2 cellular contexts compared by ENCODE assay signal in the genomic region with DNA sequence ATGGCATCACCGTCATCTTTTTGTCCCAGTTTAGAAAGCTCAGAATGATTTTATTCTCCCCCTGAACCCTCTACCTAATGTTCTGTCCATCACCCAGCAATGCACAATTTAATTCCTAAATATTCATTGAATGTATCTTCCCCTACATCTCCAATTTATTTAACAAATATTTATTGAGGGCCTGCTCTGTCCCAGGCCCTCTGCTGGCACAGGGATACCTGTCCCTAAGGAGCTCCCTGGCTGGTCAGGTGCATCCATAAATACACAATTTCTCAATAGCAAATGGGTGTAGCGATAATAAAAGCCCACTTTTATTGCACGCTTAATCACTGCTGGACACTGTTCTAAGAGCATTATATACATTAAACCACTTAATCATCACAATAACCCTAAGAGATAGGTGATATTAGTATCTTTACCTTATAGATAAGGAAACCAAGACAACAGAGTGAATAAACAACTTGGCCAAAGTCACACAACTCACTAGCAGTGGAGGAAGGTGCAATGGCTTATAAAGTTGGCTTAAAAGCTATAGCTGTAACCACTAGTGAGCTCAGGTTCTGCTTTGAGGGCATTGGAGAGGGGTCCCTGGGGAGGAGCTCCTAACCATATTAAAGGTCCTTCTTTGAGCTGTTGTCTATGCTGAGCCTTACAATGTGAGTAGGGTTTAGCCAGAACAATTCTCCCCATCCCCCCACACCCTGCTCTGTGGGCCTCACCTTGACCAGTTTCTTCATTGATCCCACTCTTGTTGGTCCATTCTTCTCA.
TF ChIP-seq lines count a peak whose summit lies in the region.

No MANE protein-coding gene starts in this region.

TF ChIP-seq in SK-N-SH, 30 proteins besides CTCF, POLR2A, EP300 and RAD21 (continued from another document):
- TF ChIP-seq, protein P1, sequence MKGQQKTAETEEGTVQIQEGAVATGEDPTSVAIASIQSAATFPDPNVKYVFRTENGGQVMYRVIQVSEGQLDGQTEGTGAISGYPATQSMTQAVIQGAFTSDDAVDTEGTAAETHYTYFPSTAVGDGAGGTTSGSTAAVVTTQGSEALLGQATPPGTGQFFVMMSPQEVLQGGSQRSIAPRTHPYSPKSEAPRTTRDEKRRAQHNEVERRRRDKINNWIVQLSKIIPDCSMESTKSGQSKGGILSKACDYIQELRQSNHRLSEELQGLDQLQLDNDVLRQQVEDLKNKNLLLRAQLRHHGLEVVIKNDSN (IDR thresholded peaks at IDR 0.05; ENCODE audit: borderline replicate concordance, low read depth) = no peak
- TF ChIP-seq FOSL2 (IDR thresholded peaks at IDR 0.05; ENCODE audit: borderline replicate concordance, low read depth) (no peak), SIN3A (IDR thresholded peaks at IDR 0.05; ENCODE audit: borderline replicate concordance, low read depth, low read length) (no peak), GATA2 (CRISPR knock-in tag; IDR thresholded peaks at IDR 0.05) (no peak), RFX5 (IDR thresholded peaks at IDR 0.05; ENCODE audit: low read length) (no peak), CHD2 (IDR thresholded peaks at IDR 0.05; ENCODE audit: low read length, partially characterized antibody) (no peak)
- TF ChIP-seq, protein P2, sequence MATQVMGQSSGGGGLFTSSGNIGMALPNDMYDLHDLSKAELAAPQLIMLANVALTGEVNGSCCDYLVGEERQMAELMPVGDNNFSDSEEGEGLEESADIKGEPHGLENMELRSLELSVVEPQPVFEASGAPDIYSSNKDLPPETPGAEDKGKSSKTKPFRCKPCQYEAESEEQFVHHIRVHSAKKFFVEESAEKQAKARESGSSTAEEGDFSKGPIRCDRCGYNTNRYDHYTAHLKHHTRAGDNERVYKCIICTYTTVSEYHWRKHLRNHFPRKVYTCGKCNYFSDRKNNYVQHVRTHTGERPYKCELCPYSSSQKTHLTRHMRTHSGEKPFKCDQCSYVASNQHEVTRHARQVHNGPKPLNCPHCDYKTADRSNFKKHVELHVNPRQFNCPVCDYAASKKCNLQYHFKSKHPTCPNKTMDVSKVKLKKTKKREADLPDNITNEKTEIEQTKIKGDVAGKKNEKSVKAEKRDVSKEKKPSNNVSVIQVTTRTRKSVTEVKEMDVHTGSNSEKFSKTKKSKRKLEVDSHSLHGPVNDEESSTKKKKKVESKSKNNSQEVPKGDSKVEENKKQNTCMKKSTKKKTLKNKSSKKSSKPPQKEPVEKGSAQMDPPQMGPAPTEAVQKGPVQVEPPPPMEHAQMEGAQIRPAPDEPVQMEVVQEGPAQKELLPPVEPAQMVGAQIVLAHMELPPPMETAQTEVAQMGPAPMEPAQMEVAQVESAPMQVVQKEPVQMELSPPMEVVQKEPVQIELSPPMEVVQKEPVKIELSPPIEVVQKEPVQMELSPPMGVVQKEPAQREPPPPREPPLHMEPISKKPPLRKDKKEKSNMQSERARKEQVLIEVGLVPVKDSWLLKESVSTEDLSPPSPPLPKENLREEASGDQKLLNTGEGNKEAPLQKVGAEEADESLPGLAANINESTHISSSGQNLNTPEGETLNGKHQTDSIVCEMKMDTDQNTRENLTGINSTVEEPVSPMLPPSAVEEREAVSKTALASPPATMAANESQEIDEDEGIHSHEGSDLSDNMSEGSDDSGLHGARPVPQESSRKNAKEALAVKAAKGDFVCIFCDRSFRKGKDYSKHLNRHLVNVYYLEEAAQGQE (IDR thresholded peaks at IDR 0.05; ENCODE audit: low read depth, low read length) = no peak
- TF ChIP-seq, protein P3, sequence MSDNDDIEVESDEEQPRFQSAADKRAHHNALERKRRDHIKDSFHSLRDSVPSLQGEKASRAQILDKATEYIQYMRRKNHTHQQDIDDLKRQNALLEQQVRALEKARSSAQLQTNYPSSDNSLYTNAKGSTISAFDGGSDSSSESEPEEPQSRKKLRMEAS (IDR thresholded peaks at IDR 0.05; ENCODE audit: low read depth) = no peak

TF ChIP-seq in SK-N-SH treated with all-trans-retinoic acid at 6 μM for 48 hours, 23 proteins besides CTCF, POLR2A, EP300 and RAD21 (continued from another document):
- TF ChIP-seq, protein P4, sequence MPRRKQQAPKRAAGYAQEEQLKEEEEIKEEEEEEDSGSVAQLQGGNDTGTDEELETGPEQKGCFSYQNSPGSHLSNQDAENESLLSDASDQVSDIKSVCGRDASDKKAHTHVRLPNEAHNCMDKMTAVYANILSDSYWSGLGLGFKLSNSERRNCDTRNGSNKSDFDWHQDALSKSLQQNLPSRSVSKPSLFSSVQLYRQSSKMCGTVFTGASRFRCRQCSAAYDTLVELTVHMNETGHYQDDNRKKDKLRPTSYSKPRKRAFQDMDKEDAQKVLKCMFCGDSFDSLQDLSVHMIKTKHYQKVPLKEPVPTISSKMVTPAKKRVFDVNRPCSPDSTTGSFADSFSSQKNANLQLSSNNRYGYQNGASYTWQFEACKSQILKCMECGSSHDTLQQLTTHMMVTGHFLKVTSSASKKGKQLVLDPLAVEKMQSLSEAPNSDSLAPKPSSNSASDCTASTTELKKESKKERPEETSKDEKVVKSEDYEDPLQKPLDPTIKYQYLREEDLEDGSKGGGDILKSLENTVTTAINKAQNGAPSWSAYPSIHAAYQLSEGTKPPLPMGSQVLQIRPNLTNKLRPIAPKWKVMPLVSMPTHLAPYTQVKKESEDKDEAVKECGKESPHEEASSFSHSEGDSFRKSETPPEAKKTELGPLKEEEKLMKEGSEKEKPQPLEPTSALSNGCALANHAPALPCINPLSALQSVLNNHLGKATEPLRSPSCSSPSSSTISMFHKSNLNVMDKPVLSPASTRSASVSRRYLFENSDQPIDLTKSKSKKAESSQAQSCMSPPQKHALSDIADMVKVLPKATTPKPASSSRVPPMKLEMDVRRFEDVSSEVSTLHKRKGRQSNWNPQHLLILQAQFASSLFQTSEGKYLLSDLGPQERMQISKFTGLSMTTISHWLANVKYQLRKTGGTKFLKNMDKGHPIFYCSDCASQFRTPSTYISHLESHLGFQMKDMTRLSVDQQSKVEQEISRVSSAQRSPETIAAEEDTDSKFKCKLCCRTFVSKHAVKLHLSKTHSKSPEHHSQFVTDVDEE (CRISPR knock-in tag; IDR thresholded peaks at IDR 0.05) = no peak
